ENCODE assay signal across 11 cellular contexts in genomic region chr12:46110928-46111699, GRCh38.
DNase-seq lines count a peak whose midpoint lies in the region; ATAC-seq and TF ChIP-seq lines count a peak whose summit lies in the region.
"Had no signal": no experiment of that assay in that cellular context is flagged by ENCODE, and none has a peak within 500 bp of the region (broad histone marks: within the 10 kb centered on the region; RNA-seq: fewer than 3 reads in every experiment).

No MANE protein-coding gene starts in this region.

- H3K27ac ChIP-seq in OCI-LY1 (ENCODE audit: low read depth, low read length, poor library complexity, severe bottlenecking): peak overlapping the region; percentile 99
- H3K27ac ChIP-seq in foreskin keratinocyte: no peak overlapping the region
- H3K27ac ChIP-seq: left lung had no signal

- TF ChIP-seq CTCF in OCI-LY1 (IDR thresholded peaks at IDR 0.05; ENCODE audit: low read length) (peak; percentile 39; the same call in 1 of the 2 replicates), foreskin keratinocyte (conservative IDR thresholded peaks at IDR 0.05) (peak; percentile 34)

- 0 out of 2 replicates have a peak overlapping the region, but pooled peaks have one; percentile 24 for H2AFZ ChIP-seq in OCI-LY1 (ENCODE audit: low read length)

- peaks cover 58% of the 10 kb centered on the region for H3K4me1 ChIP-seq in OCI-LY1 (ENCODE audit: insufficient read depth, low read length, severe bottlenecking)
- H3K4me1 ChIP-seq in foreskin keratinocyte: peaks cover 17% of the 10 kb centered on the region
- H3K4me1 ChIP-seq: left lung had no signal

- DNase-seq in COLO829 (ENCODE audit: low spot score) (peak; percentile 55), H4 (ENCODE audit: low spot score) (peak; percentile 48), foreskin keratinocyte (peak; percentile 64 to 86), NK-92 (lab: John Stamatoyannopoulos, UW; ENCODE audit: unreplicated experiment) (no peak)
- DNase-seq: CD8-positive, alpha-beta T cell; left lung; NCI-H1417 treated with DMSO at 0.1 percent for 48 hours had no signal

- H3F3A ChIP-seq in OCI-LY1 (ENCODE audit: insufficient read depth, low read length): peaks cover 11% of the 10 kb centered on the region

- no peaks in the 10 kb centered on the region for H3K9me2 ChIP-seq in OCI-LY1 (ENCODE audit: low read depth, low read length)

- H4K20me1 ChIP-seq in OCI-LY1 (ENCODE audit: insufficient read depth, low read length): no peaks in the 10 kb centered on the region

- peaks cover 4% of the 10 kb centered on the region; the same call in 1 of the 2 replicates for H3K9me3 ChIP-seq in OCI-LY1 (ENCODE audit: low read length)

- no peak overlapping the region for H3K4me3 ChIP-seq in OCI-LY1 (ENCODE audit: low read depth, low read length, poor library complexity, severe bottlenecking)
- H3K4me3 ChIP-seq: left lung had no signal

- H3K79me2 ChIP-seq in OCI-LY1 (ENCODE audit: insufficient read depth, low read length): no peaks in the 10 kb centered on the region

- peak overlapping the region; percentile 49; the same call in 1 of the 2 replicates for H3K9ac ChIP-seq in OCI-LY1 (ENCODE audit: low read length)

- ATAC-seq in foreskin keratinocyte (peak; percentile 85), GM18498 (IDR thresholded peaks at IDR 0.05; ENCODE audit: unreplicated experiment) (no peak), GM21367 (IDR thresholded peaks at IDR 0.05; ENCODE audit: unreplicated experiment) (no peak), HG03460 (IDR thresholded peaks at IDR 0.05; ENCODE audit: unreplicated experiment) (no peak)
- ATAC-seq: CD8-positive, alpha-beta T cell; left lung had no signal

- H3K36me3 ChIP-seq in OCI-LY1 (ENCODE audit: insufficient read depth, low read length): 0 out of 2 replicates have a peak, but pooled peaks cover 4% of the 10 kb centered on the region
- H3K36me3 ChIP-seq: left lung had no signal

- H3K4me2 ChIP-seq in OCI-LY1 (ENCODE audit: low read length): peak overlapping the region; percentile 41; the same call in 1 of the 2 replicates

- no peaks in the 10 kb centered on the region for H3K27me3 ChIP-seq in OCI-LY1 (ENCODE audit: insufficient read depth, low read length)
- H3K27me3 ChIP-seq in foreskin keratinocyte: no peaks in the 10 kb centered on the region
- H3K27me3 ChIP-seq: left lung had no signal
